8 cellular contexts compared by ENCODE assay signal in the genomic region with DNA sequence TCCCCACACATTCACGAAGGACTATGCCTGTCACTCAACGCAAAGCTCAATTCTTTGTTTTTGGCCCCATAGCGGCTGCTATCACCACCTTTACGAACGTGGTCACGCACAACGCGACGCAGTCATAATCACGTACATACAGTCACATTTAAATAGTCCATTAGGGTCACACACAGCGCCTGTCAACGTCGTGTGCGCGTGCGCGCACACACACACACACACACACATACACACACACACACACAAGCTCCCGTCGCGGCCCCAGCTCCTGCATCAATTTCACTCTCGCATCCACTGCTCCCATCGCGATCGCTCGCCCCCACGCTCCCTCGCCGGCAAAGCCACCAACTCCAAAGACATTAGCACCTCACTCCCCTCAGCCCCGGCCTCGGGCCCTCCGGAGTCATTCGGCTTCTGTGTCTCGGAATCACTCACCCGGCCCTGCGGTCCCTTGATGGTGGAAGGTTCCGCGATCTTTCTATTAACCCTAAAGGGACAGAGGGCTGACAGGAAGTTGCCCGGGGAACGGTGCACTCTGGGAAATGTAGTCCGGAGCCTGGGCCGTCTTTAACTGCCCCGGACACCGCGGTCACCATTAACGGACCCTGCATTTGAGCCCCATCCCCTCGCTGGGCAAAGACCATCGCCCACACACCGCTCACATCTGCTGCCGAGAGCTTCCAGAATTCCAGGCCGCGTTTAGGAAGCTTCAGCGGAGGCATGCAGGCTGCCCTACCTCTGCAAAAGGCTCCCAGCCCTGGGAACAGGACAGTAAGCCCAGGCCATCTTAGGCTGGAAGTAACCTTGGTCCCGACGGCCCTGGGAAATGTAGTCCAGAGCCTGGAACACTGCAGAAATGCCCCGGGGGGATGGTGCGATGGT. TPM values are rescaled to one million over a fixed set of nuclear protein-coding genes. Genes with fewer than 3 reads are reported as not detected.
DNase-seq lines count a peak whose midpoint lies in the region; ATAC-seq lines count a peak whose summit lies in the region.

A gene (minus strand): TSS at position 486 of the 882 bp plus-strand sequence. CDS start 12,768 bp downstream, outside the sequence.

- H3K9me3 Mint-ChIP-seq in activated CD4-positive, alpha-beta T cell treated with anti-CD3 and anti-CD28 coated beads for 36 hours (ENCODE audit: low read depth) = peaks cover 27% of the 10 kb centered on the region

- H3K27me3 Mint-ChIP-seq in activated CD4-positive, alpha-beta T cell treated with anti-CD3 and anti-CD28 coated beads for 36 hours = no peaks in the 10 kb centered on the region

- H3K27ac ChIP-seq in cingulate gyrus (ENCODE audit: low read depth, low read length) = peak within 1 kb of the TSS; percentile 88

- H3K27ac Mint-ChIP-seq in activated CD4-positive, alpha-beta T cell treated with anti-CD3 and anti-CD28 coated beads for 36 hours = peak within 1 kb of the TSS; percentile 72

- POLR2A ChIA-PET in activated CD4-positive, alpha-beta T cell treated with anti-CD3 and anti-CD28 coated beads for 36 hours (lab: Charles Lee) = interaction anchor here (0.6 to 4.0 kb wide), 3 partner anchors 12 to 461 kb away, joined by 3 to 53 read pairs (median 4); a partner anchor contains a TSS

- peak; percentile 70 for DNase-seq in SIG-M5 treated with dmso at 0.1 percent for 504 hours (lab: John Stamatoyannopoulos, UW; ENCODE audit: unreplicated experiment)
- DNase-seq in SIG-M5 (lab: John Stamatoyannopoulos, UW) = no peak
- DNase-seq in NCI-H2227 (lab: John Stamatoyannopoulos, UW; ENCODE audit: unreplicated experiment) = peak; percentile 89
- peak; percentile 92 for DNase-seq in activated CD4-positive, alpha-beta T cell treated with anti-CD3 and anti-CD28 coated beads for 36 hours
- DNase-seq in kidney tubule cell (ENCODE audit: low spot score) = peak; percentile 90
- peak; percentile 41 to 59 for DNase-seq in stimulated activated CD4-positive, alpha-beta T cell treated with anti-CD3 and anti-CD28 coated beads, Interleukin-1b, Interleukin-23, amount 100 ng/mL, for 1 hour (ENCODE audit: low read depth in 2 of 2)

- H3K4me3 Mint-ChIP-seq in activated CD4-positive, alpha-beta T cell treated with anti-CD3 and anti-CD28 coated beads for 36 hours = no peak within 1 kb of the TSS

- peak; percentile 85 for ATAC-seq in HG03045 (IDR thresholded peaks at IDR 0.05; ENCODE audit: unreplicated experiment)
- peak; percentile 97 for ATAC-seq in activated CD4-positive, alpha-beta T cell treated with anti-CD3 and anti-CD28 coated beads for 36 hours

- peaks cover 50% of the 10 kb centered on the region for H3K36me3 Mint-ChIP-seq in activated CD4-positive, alpha-beta T cell treated with anti-CD3 and anti-CD28 coated beads for 36 hours (ENCODE audit: low read depth)

- CTCF ChIA-PET in activated CD4-positive, alpha-beta T cell treated with anti-CD3 and anti-CD28 coated beads for 36 hours (lab: Charles Lee) = interaction anchor here (0.7 to 3.5 kb wide), 2 partner anchors 12 to 736 kb away, joined by 3 to 19 read pairs; a partner anchor contains a TSS

- intact Hi-C loops in activated CD4-positive, alpha-beta T cell treated with anti-CD3 and anti-CD28 coated beads for 36 hours (cut with DNase I, micrococcal nuclease) = loop anchor here (1.0 to 5.0 kb wide), 13 partner anchors 12 to 819 kb away; a partner anchor contains a TSS

- H3K4me1 Mint-ChIP-seq in activated CD4-positive, alpha-beta T cell treated with anti-CD3 and anti-CD28 coated beads for 36 hours = peaks cover 2% of the 10 kb centered on the region

RNA-seq across cellular contexts. Expression of the gene that starts here (rescaled TPM):
- total RNA-seq in activated CD4-positive, alpha-beta T cell treated with anti-CD3 and anti-CD28 coated beads for 36 hours = 1 to 10 TPM; 7.1 to 8.8 TPM
